ENCODE assay signal across 24 cellular contexts in genomic region chr12:88417531-88417930, GRCh38.
DNase-seq lines count a peak whose midpoint lies in the region; ATAC-seq, FAIRE-seq and TF ChIP-seq lines count a peak whose summit lies in the region.
"Had no signal": no experiment of that assay in that cellular context is flagged by ENCODE, and none has a peak within 500 bp of the region (broad histone marks: within the 10 kb centered on the region; RNA-seq: fewer than 3 reads in every experiment).

No MANE protein-coding gene starts in this region.

- no peaks in the 10 kb centered on the region for H3K36me3 ChIP-seq in bronchial epithelial cell (ENCODE audit: control insufficient read depth, insufficient read depth, low read length)
- no peaks in the 10 kb centered on the region for H3K36me3 ChIP-seq in subcutaneous abdominal adipose tissue (ENCODE audit: control insufficient read depth in 5 of 5, insufficient read depth in 5 of 5, low read length in 5 of 5)
- H3K36me3 ChIP-seq: breast epithelium, HAP-1, transverse colon had no signal

- no peaks in the 10 kb centered on the region for H3K9me3 ChIP-seq in subcutaneous abdominal adipose tissue (ENCODE audit: control insufficient read depth in 5 of 5, low read length in 5 of 5)
- H3K9me3 ChIP-seq: breast epithelium, HAP-1, transverse colon had no signal

- no peak for ATAC-seq in GM18868 (IDR thresholded peaks at IDR 0.05; ENCODE audit: unreplicated experiment)
- ATAC-seq: activated naive CD4-positive, alpha-beta T cell treated with anti-CD3 and anti-CD28 coated beads, Interleukin-2, amount 50 U/mL, for 72 hours; natural killer cell; stimulated activated memory B cell treated with anti-CD40 and anti-IgM and Interleukin-4, amounts not matched to agents 10 μg/mL and 1 μg/mL and 100 μg/mL, for 72 hours; T-cell had no signal

- peaks cover 0 to 13% (median 4%) of the 10 kb centered on the region in 5 donors for H3K4me1 ChIP-seq in subcutaneous abdominal adipose tissue (ENCODE audit: control insufficient read depth in 5 of 5, insufficient read depth in 5 of 5, low read length in 5 of 5)
- H3K4me1 ChIP-seq: breast epithelium, HAP-1, transverse colon had no signal

- no peak overlapping the region for H3K4me3 ChIP-seq in bronchial epithelial cell (ENCODE audit: low read depth, low read length)
- H3K4me3 ChIP-seq in subcutaneous abdominal adipose tissue (ENCODE audit: low read depth in 1 of 5, low read length in 5 of 5): no peak overlapping the region
- H3K4me3 ChIP-seq: breast epithelium, HAP-1, transverse colon had no signal

- H3K27me3 ChIP-seq in bronchial epithelial cell (ENCODE audit: control insufficient read depth, insufficient read depth, low read length): no peaks in the 10 kb centered on the region
- no peaks in the 10 kb centered on the region for H3K27me3 ChIP-seq in subcutaneous abdominal adipose tissue (ENCODE audit: control insufficient read depth in 5 of 5, insufficient read depth in 4 of 5, low read length in 5 of 5)
- H3K27me3 ChIP-seq: breast epithelium, transverse colon had no signal

- H3K27ac ChIP-seq in subcutaneous abdominal adipose tissue (ENCODE audit: low read depth, low read length): peak overlapping the region; percentile 3
- H3K27ac ChIP-seq: breast epithelium had no signal

- no peak overlapping the region for H3K9ac ChIP-seq in subcutaneous abdominal adipose tissue (ENCODE audit: low read length in 5 of 5)

- FAIRE-seq in bronchial epithelial cell (lab: Jason Lieb, UNC): no peak
- no peak for FAIRE-seq in H54 (lab: Jason Lieb, UNC)

- TF ChIP-seq CTCF in bronchial epithelial cell (IDR thresholded peaks at IDR 0.05; ENCODE audit: insufficient read depth, low read length, severe bottlenecking): no peak

- DNase-seq in NCI-H1417 (lab: John Stamatoyannopoulos, UW) (peak; percentile 8 to 50 (median 11)), NCI-H1417 treated with DMSO at 0.1 percent for 48 hours (lab: John Stamatoyannopoulos, UW) (no peak), NCI-H748 treated with DMSO at 0.1 percent for 48 hours (lab: John Stamatoyannopoulos, UW) (peak; percentile 54), bronchial epithelial cell (ENCODE audit: low read depth) (peak; percentile 25), H54 (ENCODE audit: insufficient read length, low spot score) (no peak), SW480 (ENCODE audit: low spot score) (no peak)
- DNase-seq: 8988T; activated CD4-positive, alpha-beta memory T cell treated with anti-CD3 and anti-CD28 coated beads for 36 hours; activated T-cell treated with anti-CD3 and anti-CD28 coated beads, Interleukin-2, amount 50 U/mL, for 1 hour; DND-41; erythroblast; glutamatergic neuron; Karpas-422; mammary epithelial cell; natural killer cell; NCI-H1436; T-cell; transverse colon had no signal

- no peak for TF ChIP-seq POLR2A in H54 (IDR thresholded peaks at IDR 0.05; ENCODE audit: low read depth, low read length)

Comparison
In these comparisons a context has a peak if more than half of its experiments do, and no peak if none do; other contexts are left out.
1. DNase-seq: peak in NCI-H1417 (3 of 3), NCI-H748 treated with DMSO at 0.1 percent for 48 hours (single experiment) and bronchial epithelial cell (single experiment); none in NCI-H1417 treated with DMSO at 0.1 percent for 48 hours (single experiment), H54 (single experiment) and SW480 (single experiment).